Comparison of ENCODE assay signal across 8 cellular contexts in the genomic region with DNA sequence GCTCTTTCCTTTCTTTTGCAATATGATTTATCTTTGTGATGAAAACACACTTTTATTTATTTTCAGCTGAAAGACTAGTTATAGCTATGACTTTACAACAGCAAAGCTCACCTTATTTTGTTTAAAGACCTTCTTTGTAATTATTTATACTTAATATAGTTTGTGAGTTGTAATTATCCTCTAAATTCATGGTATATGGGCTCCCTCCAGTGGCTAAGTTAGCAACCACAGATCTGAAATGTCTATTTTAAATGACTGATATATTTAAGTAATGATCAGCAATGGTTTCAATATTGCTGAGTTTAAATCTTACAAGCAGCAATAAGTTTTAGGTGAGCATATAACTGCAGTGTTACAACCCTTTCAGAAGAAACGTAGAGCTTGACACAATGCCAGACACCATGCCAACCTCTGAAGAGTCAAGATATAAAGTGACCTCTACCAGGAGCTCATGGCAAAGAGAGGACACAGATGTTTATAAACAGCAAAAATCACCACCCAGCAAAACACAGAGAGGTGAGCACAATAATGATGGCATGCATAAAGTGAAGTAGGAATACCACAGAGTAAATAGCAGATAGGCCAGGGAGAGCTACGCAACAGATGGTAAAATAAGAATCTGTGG.
DNase-seq lines count a peak whose midpoint lies in the region; ATAC-seq and TF ChIP-seq lines count a peak whose summit lies in the region.

No MANE protein-coding gene starts in this region.

- DNase-seq in Caki2 (ENCODE audit: low read depth) (peak; percentile 0), cerebellum (ENCODE audit: low spot score) (peak; percentile 6), medulla oblongata (ENCODE audit: extremely low spot score) (peak; percentile 19), MV-4-11 (lab: John Stamatoyannopoulos, UW) (no peak)
- no peak for DNase-seq in activated CD4-positive, alpha-beta T cell treated with anti-CD3 and anti-CD28 coated beads, Interleukin-2, amount 50 U/mL, for 4 hours

- H3K9me3 ChIP-seq in Loucy (ENCODE audit: insufficient read depth, low read depth, low read length) = no peaks in the 10 kb centered on the region

- no peaks in the 10 kb centered on the region for H3K9me2 ChIP-seq in Loucy (replicated peaks; ENCODE audit: low read depth, low read length)

- no peaks in the 10 kb centered on the region for H3K4me1 ChIP-seq in Loucy (ENCODE audit: insufficient read depth, low read length, poor library complexity, severe bottlenecking)

- H3K4me3 ChIP-seq in Loucy (ENCODE audit: low read length, poor library complexity, severe bottlenecking) = no peak overlapping the region

- H3K79me2 ChIP-seq in Loucy (ENCODE audit: insufficient read depth, low read length) = no peaks in the 10 kb centered on the region

- no peaks in the 10 kb centered on the region for H3F3A ChIP-seq in Loucy (ENCODE audit: low read depth)

- H4K20me1 ChIP-seq in Loucy (ENCODE audit: insufficient read depth, low read length, poor library complexity, severe bottlenecking) = no peaks in the 10 kb centered on the region

- in situ Hi-C loops in Caki2 (cut with HindIII; ENCODE audit: low pct_unique_long_range_greater_than_20kb, low sequenced_read_pairs) = no loop called here

- H3K36me3 ChIP-seq in Loucy (ENCODE audit: insufficient read depth, low read length) = no peaks in the 10 kb centered on the region

- H3K4me2 ChIP-seq in Loucy (ENCODE audit: low read depth, low read length, poor library complexity, severe bottlenecking) = no peak overlapping the region

- no peaks in the 10 kb centered on the region for H3K27me3 ChIP-seq in Loucy (ENCODE audit: insufficient read depth, low read length, poor library complexity, severe bottlenecking)

- H2AFZ ChIP-seq in Loucy (ENCODE audit: low read length) = no peak overlapping the region

- no peak overlapping the region for H3K9ac ChIP-seq in Loucy (ENCODE audit: low read depth, low read length, poor library complexity, severe bottlenecking)

- TF ChIP-seq CTCF in Loucy (conservative IDR thresholded peaks at IDR 0.05; ENCODE audit: low read length) = peak; percentile 74

- ATAC-seq in GM18907 (IDR thresholded peaks at IDR 0.05; ENCODE audit: unreplicated experiment) (no peak), HG03039 (IDR thresholded peaks at IDR 0.05; ENCODE audit: unreplicated experiment) (no peak)

Comparison
In these comparisons a context has a peak if more than half of its experiments do, and no peak if none do; other contexts are left out.
1. DNase-seq: peak in Caki2 (single experiment), cerebellum (single experiment) and medulla oblongata (single experiment); none in activated CD4-positive, alpha-beta T cell treated with anti-CD3 and anti-CD28 coated beads, Interleukin-2, amount 50 U/mL, for 4 hours (0 of 2) and MV-4-11 (single experiment).